Comparison of ENCODE assay signal across 1 cellular context in the genomic region with DNA sequence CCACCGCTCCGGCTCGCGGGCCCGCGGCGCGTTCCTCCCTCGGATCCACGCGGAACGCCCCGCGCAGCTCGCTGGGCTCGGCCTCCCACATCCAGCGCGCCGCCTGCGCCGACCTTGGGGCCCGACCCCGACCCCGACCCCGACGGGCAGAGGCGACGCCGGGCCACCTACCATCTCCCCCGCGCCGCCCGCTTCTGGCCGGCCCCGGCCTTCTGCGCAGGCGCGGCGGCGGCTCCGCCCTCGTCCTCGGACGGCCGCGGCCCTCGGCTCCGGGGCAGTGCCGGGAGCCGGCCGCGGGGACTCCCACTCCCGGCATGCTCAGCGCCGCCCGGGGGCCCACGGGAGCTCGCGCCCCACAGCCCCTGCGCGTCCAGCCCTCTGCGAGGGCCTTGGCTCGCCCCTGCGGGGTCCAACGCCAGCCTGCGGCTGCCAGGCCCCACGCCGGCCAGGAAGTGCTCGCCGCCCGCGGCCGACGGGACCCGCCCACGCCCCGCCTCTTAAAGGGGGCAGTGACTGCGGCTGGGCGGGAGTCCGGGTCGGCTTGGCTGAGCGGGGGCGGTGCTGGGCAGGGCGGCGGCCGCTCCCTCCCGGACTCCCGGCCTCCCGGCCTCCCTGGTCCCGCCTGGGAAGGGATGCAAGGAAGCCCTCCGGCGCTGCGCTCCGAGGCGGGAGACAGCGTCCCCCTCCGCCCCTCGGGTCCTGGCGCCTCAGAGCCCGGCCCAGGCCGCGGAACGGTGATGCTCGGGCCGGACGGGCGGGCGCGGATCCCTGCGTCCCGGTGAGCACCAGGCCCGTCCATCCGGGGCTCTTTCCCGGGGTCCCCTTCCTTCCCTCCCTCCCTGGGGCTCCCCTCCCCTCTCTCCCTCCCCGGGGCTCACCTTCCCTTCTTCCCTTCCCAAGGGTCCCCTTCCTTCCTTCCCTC.
TF ChIP-seq lines count a peak whose summit lies in the region.

TSS of gene DCUN1D2 (minus strand) at position 216 of the 922 bp plus-strand sequence. CDS start at position 174, 42 bp downstream.

TF ChIP-seq in IMR-90, 13 proteins besides CTCF, POLR2A, EP300 and RAD21 (continued from another document):
- TF ChIP-seq FOS (IDR thresholded peaks at IDR 0.05; ENCODE audit: low read depth, low read length) (peak; percentile 2; the same call in 1 of the 2 replicates), MAFK (IDR thresholded peaks at IDR 0.05; ENCODE audit: low read depth, low read length) (no peak), CHD1 (IDR thresholded peaks at IDR 0.05; ENCODE audit: low read depth, low read length) (no peak), MXI1 (IDR thresholded peaks at IDR 0.05; ENCODE audit: borderline replicate concordance, low read depth, low read length) (peak; percentile 30; the same call in 1 of the 2 replicates), NFE2L2 (IDR thresholded peaks at IDR 0.05; ENCODE audit: low read depth, low read length) (no peak), SMC3 (IDR thresholded peaks at IDR 0.05; ENCODE audit: low read depth, low read length) (no peak), CEBPB (IDR thresholded peaks at IDR 0.05; ENCODE audit: low read depth, low read length) (no peak), BHLHE40 (IDR thresholded peaks at IDR 0.05; ENCODE audit: low read depth, low read length) (no peak)
- TF ChIP-seq, protein P1, sequence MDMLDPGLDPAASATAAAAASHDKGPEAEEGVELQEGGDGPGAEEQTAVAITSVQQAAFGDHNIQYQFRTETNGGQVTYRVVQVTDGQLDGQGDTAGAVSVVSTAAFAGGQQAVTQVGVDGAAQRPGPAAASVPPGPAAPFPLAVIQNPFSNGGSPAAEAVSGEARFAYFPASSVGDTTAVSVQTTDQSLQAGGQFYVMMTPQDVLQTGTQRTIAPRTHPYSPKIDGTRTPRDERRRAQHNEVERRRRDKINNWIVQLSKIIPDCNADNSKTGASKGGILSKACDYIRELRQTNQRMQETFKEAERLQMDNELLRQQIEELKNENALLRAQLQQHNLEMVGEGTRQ (IDR thresholded peaks at IDR 0.05; ENCODE audit: low read depth, low read length) = no peak
- TF ChIP-seq, protein P2, sequence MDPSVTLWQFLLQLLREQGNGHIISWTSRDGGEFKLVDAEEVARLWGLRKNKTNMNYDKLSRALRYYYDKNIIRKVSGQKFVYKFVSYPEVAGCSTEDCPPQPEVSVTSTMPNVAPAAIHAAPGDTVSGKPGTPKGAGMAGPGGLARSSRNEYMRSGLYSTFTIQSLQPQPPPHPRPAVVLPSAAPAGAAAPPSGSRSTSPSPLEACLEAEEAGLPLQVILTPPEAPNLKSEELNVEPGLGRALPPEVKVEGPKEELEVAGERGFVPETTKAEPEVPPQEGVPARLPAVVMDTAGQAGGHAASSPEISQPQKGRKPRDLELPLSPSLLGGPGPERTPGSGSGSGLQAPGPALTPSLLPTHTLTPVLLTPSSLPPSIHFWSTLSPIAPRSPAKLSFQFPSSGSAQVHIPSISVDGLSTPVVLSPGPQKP (IDR thresholded peaks at IDR 0.05; ENCODE audit: borderline replicate concordance, low read depth, low read length) = no peak
